In the genomic region with DNA sequence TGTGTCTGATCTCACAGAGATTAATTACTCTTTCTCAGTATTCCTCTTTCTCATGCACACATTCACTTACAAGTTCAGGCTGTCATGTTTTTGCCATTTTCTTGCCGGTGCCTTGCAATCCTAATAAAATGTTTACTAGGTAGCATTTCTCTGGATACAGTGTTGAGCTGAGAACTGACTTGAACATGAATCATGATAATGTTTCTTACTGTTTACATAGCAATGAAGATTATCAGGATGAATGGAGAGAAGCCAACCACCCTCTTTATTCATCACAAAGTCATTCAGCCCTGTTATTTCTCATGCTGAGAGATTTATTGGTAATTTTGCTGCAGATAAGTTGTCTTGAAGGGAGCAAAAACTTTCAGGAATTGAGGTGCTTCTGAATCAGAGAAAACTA, we compare ENCODE assay signal across 10 cellular contexts.
DNase-seq lines count a peak whose midpoint lies in the region; ATAC-seq and TF ChIP-seq lines count a peak whose summit lies in the region.
"Had no signal": no experiment of that assay in that cellular context is flagged by ENCODE, and none has a peak within 500 bp of the region (broad histone marks: within the 10 kb centered on the region; RNA-seq: fewer than 3 reads in every experiment).

No MANE protein-coding gene starts in this region.

- peak; percentile 60 for DNase-seq in GM03348 (ENCODE audit: low spot score)
- peak; percentile 71 for DNase-seq in NCI-H69 (lab: John Stamatoyannopoulos, UW)
- DNase-seq in fibroblast of gingiva (ENCODE audit: low read depth): peak; percentile 80
- DNase-seq in renal cortical epithelial cell (ENCODE audit: low read depth): peak; percentile 81
- DNase-seq in thyroid gland: no peak
- no peak for DNase-seq in KG1 (lab: John Stamatoyannopoulos, UW)
- no peak for DNase-seq in T-helper 9 cell
- DNase-seq: activated T-cell treated with anti-CD3 and anti-CD28 coated beads for 4 hours; stimulated activated naive CD4-positive, alpha-beta T cell treated with Interleukin-2 at 50 U/mL for 16 hours had no signal

- TF ChIP-seq CTCF in thyroid gland (IDR thresholded peaks at IDR 0.05): no peak

- H3K4me3 ChIP-seq in thyroid gland (replicated peaks in 1 of 3): no peak overlapping the region

- H3K36me3 ChIP-seq in thyroid gland: no peaks in the 10 kb centered on the region

- no peaks in the 10 kb centered on the region for H3K27me3 ChIP-seq in thyroid gland

- WGBS in thyroid gland, 2 donors: 64 to 88% methylated on average over 1 of the region's 1 CpG

- intact Hi-C loops in thyroid gland (cut with DNase I): no loop called here

- H3K9me3 ChIP-seq in thyroid gland: no peaks in the 10 kb centered on the region

- ATAC-seq in GM21576 (IDR thresholded peaks at IDR 0.05; ENCODE audit: unreplicated experiment): no peak

- H3K27ac ChIP-seq in thyroid gland: no peak overlapping the region

- no peak for TF ChIP-seq POLR2A in thyroid gland (IDR thresholded peaks at IDR 0.05)

- peaks cover 3 to 7% of the 10 kb centered on the region in 2 donors for H3K4me1 ChIP-seq in thyroid gland

Comparison
In these comparisons a context has a peak if more than half of its experiments do, and no peak if none do; other contexts are left out.
1. DNase-seq: peak in GM03348 (single experiment), NCI-H69 (single experiment), fibroblast of gingiva (single experiment) and renal cortical epithelial cell (single experiment); none in thyroid gland (0 of 2), KG1 (single experiment) and T-helper 9 cell (single experiment).